22 cellular contexts compared by ENCODE assay signal in genomic region chr13:94093652-94094310, GRCh38.
"Had no signal": no experiment of that assay in that cellular context is flagged by ENCODE, and none has a peak within 500 bp of the region (broad histone marks: within the 10 kb centered on the region; RNA-seq: fewer than 3 reads in every experiment).

No MANE protein-coding gene starts in this region.

- H3K4me1 ChIP-seq: esophagus muscularis mucosa, left ventricle myocardium inferior, right atrium auricular region had no signal

- H3K36me3 ChIP-seq: esophagus muscularis mucosa, left ventricle myocardium inferior, right atrium auricular region had no signal

- H3K36me3 Mint-ChIP-seq: natural killer cell treated with Interleukin-12 subunit alpha and Interleukin-12 subunit beta and Interleukin-15 and Interleukin-18, amount 100 ng/mL, for 72 hours had no signal

- H3K4me3 ChIP-seq: esophagus muscularis mucosa, left ventricle myocardium inferior, mucosa of descending colon, right atrium auricular region, skin epidermis had no signal

- H3K27me3 Mint-ChIP-seq: progenitor cell of endocrine pancreas had no signal

- H3K27ac ChIP-seq: esophagus muscularis mucosa, left ventricle myocardium inferior, right atrium auricular region, skin epidermis had no signal

- H3K4me3 Mint-ChIP-seq: activated naive CD8-positive, alpha-beta T cell treated with anti-CD3 and anti-CD28 coated beads for 36 hours; natural killer cell treated with Interleukin-12 subunit alpha and Interleukin-12 subunit beta and Interleukin-15 and Interleukin-18, amount 100 ng/mL, for 72 hours had no signal

- H3K27ac Mint-ChIP-seq: activated naive CD8-positive, alpha-beta T cell treated with anti-CD3 and anti-CD28 coated beads for 36 hours; natural killer cell treated with Interleukin-12 subunit alpha and Interleukin-12 subunit beta and Interleukin-15 and Interleukin-18, amount 100 ng/mL, for 72 hours; progenitor cell of endocrine pancreas had no signal

- DNase-seq: activated CD4-positive, alpha-beta T cell treated with anti-CD3 and anti-CD28 coated beads, Interleukin-2, amount 50 U/mL, for 1 hour; activated CD8-positive, alpha-beta memory T cell treated with anti-CD3 and anti-CD28 coated beads for 24 hours; activated gamma-delta T cell treated with Interleukin-2 at 50 U/mL for 16 hours; activated naive CD8-positive, alpha-beta T cell treated with anti-CD3 and anti-CD28 coated beads for 36 hours; anterior cingulate cortex; cortex of kidney; effector CD4-positive, alpha-beta T cell; hippocampal formation; kidney; left ventricle myocardium inferior; mucosa of descending colon; occipital lobe; stimulated activated CD4-positive, alpha-beta T cell treated with anti-CD3 and anti-CD28 coated beads, Interleukin-4, amount 100 ng/mL, for 4 hours; stimulated activated CD8-positive, alpha-beta memory T cell treated with anti-CD3 and anti-CD28 coated beads, Interleukin-4, amount 100 ng/mL, for 48 hours; stimulated activated naive CD4-positive, alpha-beta T cell treated with Interleukin-2 at 50 U/mL for 16 hours; substantia nigra; trophoblast cell had no signal

- H3K9me3 ChIP-seq: mucosa of descending colon had no signal

- H3K27me3 ChIP-seq: esophagus muscularis mucosa, right atrium auricular region had no signal

- H3K4me1 Mint-ChIP-seq: activated naive CD8-positive, alpha-beta T cell treated with anti-CD3 and anti-CD28 coated beads for 36 hours had no signal
